11 cellular contexts compared by ENCODE assay signal in the genomic region with DNA sequence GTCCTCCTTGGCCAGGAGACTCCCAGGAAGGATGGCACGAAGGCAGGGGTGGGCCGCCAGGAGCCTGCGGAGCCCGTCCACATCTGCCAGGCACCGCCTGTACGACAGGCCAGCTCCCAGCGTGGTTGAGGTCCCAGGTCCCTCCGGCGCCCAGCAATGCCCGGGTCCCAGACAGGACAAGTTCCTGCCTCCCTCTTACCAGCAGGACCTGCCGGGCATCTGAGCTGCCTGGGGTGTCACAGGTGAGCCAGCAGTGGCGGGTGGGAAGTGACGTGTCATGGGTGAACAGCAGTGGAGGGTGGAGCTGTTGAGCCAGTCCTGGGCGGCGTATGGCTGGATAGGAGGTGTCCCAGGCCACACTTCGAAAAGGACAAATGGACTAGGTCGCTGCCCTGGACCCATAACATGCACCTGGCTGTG. TPM values are rescaled to one million over a fixed set of nuclear protein-coding genes. Genes with fewer than 3 reads are reported as not detected.
DNase-seq lines count a peak whose midpoint lies in the region; ATAC-seq, FAIRE-seq and TF ChIP-seq lines count a peak whose summit lies in the region.
"Had no signal": no experiment of that assay in that cellular context is flagged by ENCODE, and none has a peak within 500 bp of the region (broad histone marks: within the 10 kb centered on the region; RNA-seq: fewer than 3 reads in every experiment).

No MANE protein-coding gene starts in this region.

- no peak overlapping the region for H3K4me2 ChIP-seq in GM12878 (ENCODE audit: control insufficient read depth, insufficient read depth)

- H3K9me3 ChIP-seq in heart right ventricle (no peaks in the 10 kb centered on the region), GM12878 (replicated peaks; ENCODE audit: control insufficient read depth, insufficient read depth, low read length) (no peaks in the 10 kb centered on the region)

- SMC1A ChIA-PET in GM12878 (lab: Charles Lee; ENCODE audit: uncharacterized antibody, unreplicated experiment) = no interaction called here

- H3K36me3 ChIP-seq in heart right ventricle (no peaks in the 10 kb centered on the region), GM12878 (ENCODE audit: control insufficient read depth in 2 of 2, insufficient read depth in 2 of 2, low read length in 1 of 2) (no peaks in the 10 kb centered on the region)

- CTCF ChIA-PET in GM12878 (lab: Yijun Ruan, JAX) = no interaction called here

- WGBS in heart right ventricle, 2 donors = 86 to 88% methylated on average over 17 of the region's 17 CpGs
- WGBS in GM12878 (ENCODE audit: insufficient coverage, insufficient replicate concordance, low lambda C conversion rate, missing lambda C conversion rate) = 57% methylated on average over 17 of the region's 17 CpGs

- no peaks in the 10 kb centered on the region for H3K79me2 ChIP-seq in GM12878 (ENCODE audit: control insufficient read depth, insufficient read depth, low read length)

- FAIRE-seq in GM12878 (lab: Jason Lieb, UNC) = no peak
- FAIRE-seq in urothelium cell line (lab: Jason Lieb, UNC) = peak; percentile 86
- FAIRE-seq: GM12892 had no signal

- RAD21 ChIA-PET in GM12878 (lab: Charles Lee; ENCODE audit: unreplicated experiment) = no interaction called here

- no peak for TF ChIP-seq POLR2A in GM12878 (IDR thresholded peaks at IDR 0.05; ENCODE audit: low read depth, low read length)

- H3K4me1 ChIP-seq in heart right ventricle (no peaks in the 10 kb centered on the region), GM12878 (ENCODE audit: control insufficient read depth, insufficient read depth, low read length) (no peaks in the 10 kb centered on the region)

- BruUV-seq in GM12878 (replicated peaks; lab: Mats Ljungman, UMichigan) = no TSS peak

- no peak overlapping the region for H3K9ac ChIP-seq in GM12878 (ENCODE audit: control insufficient read depth, insufficient read depth, low read length)

- in situ Hi-C loops in GM12878 (cut with MboI) = no loop called here

- H4K20me1 ChIP-seq in GM12878 (ENCODE audit: control insufficient read depth, insufficient read depth) = no peaks in the 10 kb centered on the region

- no peak overlapping the region for H2AFZ ChIP-seq in GM12878 (ENCODE audit: control insufficient read depth, low read depth, low read length)

- H3K4me3 ChIP-seq in heart right ventricle (no peak overlapping the region), GM12878 (no peak overlapping the region)

- no peak for ATAC-seq in Right ventricle myocardium inferior
- no peak for ATAC-seq in heart right ventricle
- ATAC-seq in GM12878 = peak; percentile 40; the same call in 2 of the 3 replicates
- ATAC-seq in left colon = peak; percentile 97
- ATAC-seq in GM18861 (IDR thresholded peaks at IDR 0.05; ENCODE audit: unreplicated experiment) = no peak
- no peak for ATAC-seq in HG02798 (IDR thresholded peaks at IDR 0.05; ENCODE audit: poor library complexity, unreplicated experiment)
- ATAC-seq in HG02852 (IDR thresholded peaks at IDR 0.05; ENCODE audit: unreplicated experiment) = no peak

- intact Hi-C loops in Right ventricle myocardium inferior (cut with DNase I) (no loop called here), heart right ventricle (cut with DNase I) (no loop called here), GM12878 (cut with micrococcal nuclease; ENCODE audit: unreplicated experiment) (no loop called here), left colon (cut with DNase I, micrococcal nuclease) (no loop called here)

- no peak for TF ChIP-seq RAD21 in GM12878 (IDR thresholded peaks at IDR 0.05; ENCODE audit: insufficient read depth, low read depth, low read length)

- H3K27ac ChIP-seq in heart right ventricle = no peak overlapping the region
- H3K27ac ChIP-seq in GM12878 (ENCODE audit: control insufficient read depth, insufficient read depth) = no peak overlapping the region

- no peak for TF ChIP-seq CTCF in heart right ventricle (IDR thresholded peaks at IDR 0.05)
- no peak for TF ChIP-seq CTCF in GM12878 (IDR thresholded peaks at IDR 0.05 in 2 of 3, conservative IDR thresholded peaks at IDR 0.05 in 1 of 3; ENCODE audit: control insufficient read depth in 2 of 3, extremely low read depth in 1 of 3, insufficient read depth in 1 of 3, low read depth in 3 of 3, low read length in 3 of 3)

- DNase-seq in Right ventricle myocardium inferior (ENCODE audit: missing footprints) = peak; percentile 41
- DNase-seq in heart right ventricle = no peak
- no peak for DNase-seq in GM12878 (ENCODE audit: low read depth, low spot score)
- DNase-seq in left colon = peak; percentile 81 to 82
- no peak for DNase-seq in urothelium cell line (ENCODE audit: low spot score)
- DNase-seq: activated gamma-delta T cell, NCI-H1105 had no signal

- TF ChIP-seq EP300 in GM12878 (IDR thresholded peaks at IDR 0.05; ENCODE audit: borderline replicate concordance in 1 of 2, control insufficient read depth in 1 of 2, low read depth in 2 of 2, low read length in 2 of 2) = no peak

- POLR2A ChIA-PET in GM12878 (lab: Charles Lee) = interaction anchor here (0.6 kb wide), 1 partner anchor 42 kb away, joined by 4 read pairs; no protein-coding TSS in a partner anchor

- H3K27me3 ChIP-seq in heart right ventricle (no peaks in the 10 kb centered on the region), GM12878 (replicated peaks in 1 of 2; ENCODE audit: control insufficient read depth in 2 of 2, insufficient read depth in 2 of 2, low read length in 1 of 2) (no peaks in the 10 kb centered on the region; a peak in 2 of 4 replicates)

TF ChIP-seq in GM12878, 131 proteins besides CTCF, POLR2A, EP300 and RAD21:
- TF ChIP-seq ZZZ3 (IDR thresholded peaks at IDR 0.05; ENCODE audit: control insufficient read depth, insufficient read length, low read depth) (no peak), NRF1 (conservative IDR thresholded peaks at IDR 0.05; ENCODE audit: low read depth, low read length) (no peak), EZH2 (IDR thresholded peaks at IDR 0.05; ENCODE audit: borderline replicate concordance, control insufficient read depth, low read depth, low read length) (no peak), SREBF2 (IDR thresholded peaks at IDR 0.05; ENCODE audit: low read length) (no peak), CHD1 (IDR thresholded peaks at IDR 0.05; ENCODE audit: low read depth, low read length) (no peak), RUNX3 (IDR thresholded peaks at IDR 0.05; ENCODE audit: low read length) (no peak)
- TF ChIP-seq, protein P1, sequence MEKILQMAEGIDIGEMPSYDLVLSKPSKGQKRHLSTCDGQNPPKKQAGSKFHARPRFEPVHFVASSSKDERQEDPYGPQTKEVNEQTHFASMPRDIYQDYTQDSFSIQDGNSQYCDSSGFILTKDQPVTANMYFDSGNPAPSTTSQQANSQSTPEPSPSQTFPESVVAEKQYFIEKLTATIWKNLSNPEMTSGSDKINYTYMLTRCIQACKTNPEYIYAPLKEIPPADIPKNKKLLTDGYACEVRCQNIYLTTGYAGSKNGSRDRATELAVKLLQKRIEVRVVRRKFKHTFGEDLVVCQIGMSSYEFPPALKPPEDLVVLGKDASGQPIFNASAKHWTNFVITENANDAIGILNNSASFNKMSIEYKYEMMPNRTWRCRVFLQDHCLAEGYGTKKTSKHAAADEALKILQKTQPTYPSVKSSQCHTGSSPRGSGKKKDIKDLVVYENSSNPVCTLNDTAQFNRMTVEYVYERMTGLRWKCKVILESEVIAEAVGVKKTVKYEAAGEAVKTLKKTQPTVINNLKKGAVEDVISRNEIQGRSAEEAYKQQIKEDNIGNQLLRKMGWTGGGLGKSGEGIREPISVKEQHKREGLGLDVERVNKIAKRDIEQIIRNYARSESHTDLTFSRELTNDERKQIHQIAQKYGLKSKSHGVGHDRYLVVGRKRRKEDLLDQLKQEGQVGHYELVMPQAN (conservative IDR thresholded peaks at IDR 0.05) = no peak
- TF ChIP-seq, protein P2, sequence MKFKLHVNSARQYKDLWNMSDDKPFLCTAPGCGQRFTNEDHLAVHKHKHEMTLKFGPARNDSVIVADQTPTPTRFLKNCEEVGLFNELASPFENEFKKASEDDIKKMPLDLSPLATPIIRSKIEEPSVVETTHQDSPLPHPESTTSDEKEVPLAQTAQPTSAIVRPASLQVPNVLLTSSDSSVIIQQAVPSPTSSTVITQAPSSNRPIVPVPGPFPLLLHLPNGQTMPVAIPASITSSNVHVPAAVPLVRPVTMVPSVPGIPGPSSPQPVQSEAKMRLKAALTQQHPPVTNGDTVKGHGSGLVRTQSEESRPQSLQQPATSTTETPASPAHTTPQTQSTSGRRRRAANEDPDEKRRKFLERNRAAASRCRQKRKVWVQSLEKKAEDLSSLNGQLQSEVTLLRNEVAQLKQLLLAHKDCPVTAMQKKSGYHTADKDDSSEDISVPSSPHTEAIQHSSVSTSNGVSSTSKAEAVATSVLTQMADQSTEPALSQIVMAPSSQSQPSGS (IDR thresholded peaks at IDR 0.05; ENCODE audit: low read length) = no peak

RNA-seq across cellular contexts. Expression of gene BAHCC1, which starts 15.7 kb away (rescaled TPM):
- total RNA-seq in Right ventricle myocardium inferior (9.9 TPM), heart right ventricle (10 to 100 TPM in 2 of 10 donors, 1 to 10 TPM in 8; 6.3 to 11.1 (median 9.2) TPM), GM12878 (2014; rRNA removed) (under 0.01 TPM in 1 of 2 replicates, not detected in the other), GM12878 (2014; rRNA removed; fragmentation: Illumina TruSeq; extraction: Trizol) (not detected in 2 replicates), GM12878 (2021) (0.10 and 0.45 TPM in 2 replicates), left colon (10 to 100 TPM; 12.2 to 14.2 TPM)
- polyA plus RNA-seq in heart right ventricle (10 to 100 TPM in 1 of 2 donors, 1 to 10 TPM in 1; 4.8 to 13.1 TPM), GM12878 (2011; rRNA removed) (0.12 TPM in 1 of 2 replicates, not detected in the other), GM12878 (2014; fragmentation: Illumina TruSeq; extraction: Trizol) (not detected in 2 replicates), GM12878 (2014; fragmentation: Nextera tagmentation; extraction: Ambion mirVana) (not detected), GM12878 (2014; rRNA removed) (0.03 TPM in 2 replicates), GM12878 (2016; fragmentation: Nextera tagmentation; extraction: Ambion mirVana) (under 1 TPM in 1 of 2 experiments, not detected in 1; 0.14 TPM)
- total RNA-seq in GM12878 (2013; cell fraction: nucleolus; rRNA removed) = 0.32 and 0.84 TPM in 2 replicates
- polyA plus RNA-seq in GM12878 (2011; ENCODE audit: low read depth) = not detected
- 0.01 and 0.07 TPM in 2 replicates for polyA plus RNA-seq in GM12878 (2011; cell fraction: cytosol; rRNA removed)
- 0.32 and 0.75 TPM in 2 replicates for polyA plus RNA-seq in GM12878 (2011; cell fraction: nucleus; rRNA removed)
- polyA plus RNA-seq in GM12878 (2012) = 0.03 and 0.07 TPM in 2 replicates
- 0.10 TPM in 1 of 2 replicates, not detected in the other for polyA minus RNA-seq in GM12878 (2011; rRNA and poly(A)+ RNA removed)
- polyA minus RNA-seq in GM12878 (2011; cell fraction: cytosol; rRNA and poly(A)+ RNA removed) = not detected in 2 replicates
- polyA minus RNA-seq in GM12878 (2011; cell fraction: nucleus; rRNA and poly(A)+ RNA removed) = 0.48 and 0.67 TPM in 2 replicates

Comparison
In these comparisons a context has a peak if more than half of its experiments do, and no peak if none do; other contexts are left out.
1. DNase-seq: peak in Right ventricle myocardium inferior (single experiment) and left colon (2 of 2); none in heart right ventricle (0 of 2), GM12878 (single experiment) and urothelium cell line (single experiment).
2. ATAC-seq: peak in GM12878 (single experiment) and left colon (single experiment); none in Right ventricle myocardium inferior (single experiment), heart right ventricle (0 of 8), GM18861 (single experiment), HG02798 (single experiment) and HG02852 (single experiment).